In the genomic region with DNA sequence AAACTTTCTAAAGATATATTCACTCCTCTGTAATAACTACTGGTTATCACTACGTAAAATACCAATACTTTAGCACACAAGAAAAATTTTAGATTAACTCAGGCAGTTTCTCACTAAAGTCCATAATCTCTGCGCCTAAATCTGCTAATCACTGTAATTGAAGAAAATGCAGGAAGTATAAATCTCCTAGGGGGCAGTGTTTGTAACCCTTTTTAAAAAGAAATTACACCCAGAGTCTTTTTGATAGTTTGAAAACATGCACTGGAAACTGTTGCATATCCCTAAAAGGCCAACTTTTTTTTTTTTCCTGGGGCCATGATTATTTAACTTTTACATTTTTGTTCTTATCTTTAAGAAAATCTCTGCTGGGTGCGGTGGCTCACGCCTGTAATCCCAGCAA, we compare ENCODE assay signal across 10 cellular contexts.
DNase-seq lines count a peak whose midpoint lies in the region; ATAC-seq and TF ChIP-seq lines count a peak whose summit lies in the region.
"Had no signal": no experiment of that assay in that cellular context is flagged by ENCODE, and none has a peak within 500 bp of the region (broad histone marks: within the 10 kb centered on the region; RNA-seq: fewer than 3 reads in every experiment).

No MANE protein-coding gene starts in this region.

- H3K9me3 Mint-ChIP-seq in mesothelial cell of epicardium, result peaks cover 4% of the 10 kb centered on the region
- no peaks in the 10 kb centered on the region for H3K9me3 Mint-ChIP-seq in activated CD8-positive, alpha-beta memory T cell treated with anti-CD3 and anti-CD28 coated beads, Interleukin-2, amount 10 ng/mL, durations not matched to agents 7 days and 5 days (ENCODE audit: low read depth)

- no peak for ATAC-seq in GM21367 (IDR thresholded peaks at IDR 0.05; ENCODE audit: unreplicated experiment)
- no peak for ATAC-seq in activated CD8-positive, alpha-beta memory T cell treated with anti-CD3 and anti-CD28 coated beads, Interleukin-2, amount 10 ng/mL, durations not matched to agents 7 days and 5 days
- ATAC-seq: activated CD4-positive, CD25-positive, alpha-beta regulatory T cell treated with anti-CD3 and anti-CD28 coated beads, Interleukin-2, amount 50 U/mL, for 24 hours had no signal

- peaks cover 27% of the 10 kb centered on the region for H3K4me1 Mint-ChIP-seq in mesothelial cell of epicardium
- H3K4me1 Mint-ChIP-seq in activated CD8-positive, alpha-beta memory T cell treated with anti-CD3 and anti-CD28 coated beads, Interleukin-2, amount 10 ng/mL, durations not matched to agents 7 days and 5 days, result no peaks in the 10 kb centered on the region

- TF ChIP-seq CTCF in AG10803 (conservative IDR thresholded peaks at IDR 0.05; ENCODE audit: low read length) (peak; percentile 32), VCaP (conservative IDR thresholded peaks at IDR 0.05) (peak; percentile 29), mesothelial cell of epicardium (IDR thresholded peaks at IDR 0.05; ENCODE audit: unreplicated experiment) (no peak)

- no peak overlapping the region for H3K27ac ChIP-seq in VCaP

- CTCF ChIA-PET in activated CD8-positive, alpha-beta memory T cell treated with anti-CD3 and anti-CD28 coated beads, Interleukin-2, amount 10 ng/mL, durations not matched to agents 7 days and 5 days (lab: Charles Lee), result no interaction called here

- H3K4me3 Mint-ChIP-seq in mesothelial cell of epicardium, result no peak overlapping the region
- H3K4me3 Mint-ChIP-seq in activated CD8-positive, alpha-beta memory T cell treated with anti-CD3 and anti-CD28 coated beads, Interleukin-2, amount 10 ng/mL, durations not matched to agents 7 days and 5 days, result no peak overlapping the region

- DNase-seq in AG10803 (ENCODE audit: low read depth) (no peak), HCEC 1CT (peak; percentile 5), mesothelial cell of epicardium (ENCODE audit: low spot score in 2 of 2, unreplicated experiment in 2 of 2) (no peak), NCI-H128 (lab: John Stamatoyannopoulos, UW; ENCODE audit: unreplicated experiment) (no peak)
- DNase-seq in central memory CD4-positive, alpha-beta T cell, result no peak
- no peak for DNase-seq in activated CD8-positive, alpha-beta memory T cell treated with anti-CD3 and anti-CD28 coated beads, Interleukin-2, amount 10 ng/mL, durations not matched to agents 7 days and 5 days
- DNase-seq: NCI-H2081 had no signal

- peaks cover 11% of the 10 kb centered on the region for H3K36me3 Mint-ChIP-seq in mesothelial cell of epicardium
- no peaks in the 10 kb centered on the region for H3K36me3 Mint-ChIP-seq in activated CD8-positive, alpha-beta memory T cell treated with anti-CD3 and anti-CD28 coated beads, Interleukin-2, amount 10 ng/mL, durations not matched to agents 7 days and 5 days

- H3K27me3 Mint-ChIP-seq in mesothelial cell of epicardium (ENCODE audit: low read depth), result no peaks in the 10 kb centered on the region
- peaks cover 3% of the 10 kb centered on the region for H3K27me3 Mint-ChIP-seq in activated CD8-positive, alpha-beta memory T cell treated with anti-CD3 and anti-CD28 coated beads, Interleukin-2, amount 10 ng/mL, durations not matched to agents 7 days and 5 days

- no peak overlapping the region for H3K4me3 ChIP-seq in AG10803 (ENCODE audit: low read length)

- peak overlapping the region; percentile 36 for H3K27ac Mint-ChIP-seq in mesothelial cell of epicardium
- H3K27ac Mint-ChIP-seq in activated CD8-positive, alpha-beta memory T cell treated with anti-CD3 and anti-CD28 coated beads, Interleukin-2, amount 10 ng/mL, durations not matched to agents 7 days and 5 days, result no peak overlapping the region
